In the genomic region with DNA sequence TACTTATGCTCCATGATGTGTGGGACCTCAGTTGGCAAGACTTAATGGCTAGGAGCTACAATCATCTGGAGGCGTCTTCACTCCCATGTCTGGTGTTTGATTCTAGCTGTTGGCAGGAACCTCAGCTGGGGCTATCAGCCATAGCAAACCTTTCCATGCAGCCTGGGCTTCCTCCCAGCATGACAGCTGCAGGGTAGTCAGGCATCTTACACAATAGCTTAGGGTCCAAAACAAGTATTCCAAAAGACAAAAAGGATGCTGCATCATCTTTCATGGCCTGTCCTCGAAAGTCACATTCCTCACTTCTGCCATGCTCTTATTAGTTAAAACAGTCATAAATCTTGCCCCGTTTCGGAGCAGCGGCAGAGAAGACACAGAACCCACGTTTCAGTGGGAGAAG, we compare ENCODE assay signal across 11 cellular contexts.
A peak's percentile ranks its signal among the peaks of the same experiment; 100 is the strongest.
DNase-seq lines count a peak whose midpoint lies in the region; ATAC-seq, FAIRE-seq and TF ChIP-seq lines count a peak whose summit lies in the region.
"Had no signal": no experiment of that assay in that cellular context is flagged by ENCODE, and none has a peak within 500 bp of the region (broad histone marks: within the 10 kb centered on the region; RNA-seq: fewer than 3 reads in every experiment).

No MANE protein-coding gene starts in this region.

- DNase-seq in activated naive CD4-positive, alpha-beta T cell treated with anti-CD3 and anti-CD28 coated beads, Interleukin-2, amount 10 ng/mL, durations not matched to agents 7 days and 5 days: no peak
- no peak for DNase-seq in activated naive CD4-positive, alpha-beta T cell treated with Interleukin-2 at 50 U/mL for 16 hours
- peak; percentile 24 for DNase-seq in iris pigment epithelial cell (ENCODE audit: low read depth)
- no peak for DNase-seq in transverse colon
- DNase-seq in WERI-Rb-1: no peak
- DNase-seq in urothelium cell line (ENCODE audit: low spot score): no peak
- DNase-seq: GOT3, NCI-H510A had no signal

- H3K4me3 ChIP-seq in transverse colon (no peak overlapping the region), WERI-Rb-1 (ENCODE audit: low read depth, low read length) (no peak overlapping the region)

- TF ChIP-seq POLR2A in transverse colon (IDR thresholded peaks at IDR 0.05): no peak

- H3K27me3 Mint-ChIP-seq in activated naive CD4-positive, alpha-beta T cell treated with anti-CD3 and anti-CD28 coated beads, Interleukin-2, amount 10 ng/mL, durations not matched to agents 7 days and 5 days: no peaks in the 10 kb centered on the region
- no peaks in the 10 kb centered on the region for H3K27me3 Mint-ChIP-seq in activated naive CD8-positive, alpha-beta T cell

- H3K36me3 ChIP-seq in transverse colon: no peaks in the 10 kb centered on the region
- no peaks in the 10 kb centered on the region for H3K36me3 ChIP-seq in WERI-Rb-1

- H3K27ac ChIP-seq in transverse colon (peak overlapping the region in 3 of 4 donors; percentile 42 to 58 (median 48)), WERI-Rb-1 (no peak overlapping the region)

- 50 to 57% methylated on average over 6 of the region's 6 CpGs for WGBS in transverse colon (ENCODE audit: low coverage in 1 of 2), 2 donors

- CTCF ChIA-PET in activated naive CD4-positive, alpha-beta T cell treated with anti-CD3 and anti-CD28 coated beads, Interleukin-2, amount 10 ng/mL, durations not matched to agents 7 days and 5 days (lab: Charles Lee): interaction anchor here (0.9 to 4.4 kb wide), 2 partner anchors 35 to 39 kb away, joined by 4 to 16 read pairs; no protein-coding TSS in a partner anchor

- peaks cover 8% of the 10 kb centered on the region for H3K9me3 Mint-ChIP-seq in activated naive CD4-positive, alpha-beta T cell treated with anti-CD3 and anti-CD28 coated beads, Interleukin-2, amount 10 ng/mL, durations not matched to agents 7 days and 5 days
- H3K9me3 Mint-ChIP-seq in activated naive CD8-positive, alpha-beta T cell (ENCODE audit: low read depth): peaks cover 14% of the 10 kb centered on the region

- intact Hi-C loops in transverse colon (cut with DNase I; ENCODE audit: low total_unique reads): no loop called here

- H3K9me3 ChIP-seq in transverse colon (no peaks in the 10 kb centered on the region), WERI-Rb-1 (ENCODE audit: severe bottlenecking) (no peaks in the 10 kb centered on the region)

- peak overlapping the region; percentile 67 for H3K27ac Mint-ChIP-seq in activated naive CD4-positive, alpha-beta T cell treated with anti-CD3 and anti-CD28 coated beads, Interleukin-2, amount 10 ng/mL, durations not matched to agents 7 days and 5 days
- peak overlapping the region; percentile 98 for H3K27ac Mint-ChIP-seq in activated naive CD8-positive, alpha-beta T cell

- H3K27me3 ChIP-seq in transverse colon (no peaks in the 10 kb centered on the region), WERI-Rb-1 (ENCODE audit: insufficient read depth, low read depth, severe bottlenecking) (no peaks in the 10 kb centered on the region)

- TF ChIP-seq CTCF in transverse colon (IDR thresholded peaks at IDR 0.05): no peak
- TF ChIP-seq CTCF in WERI-Rb-1 (IDR thresholded peaks at IDR 0.05; ENCODE audit: low read depth, low read length): no peak

- in situ Hi-C loops in transverse colon (cut with MboI; ENCODE audit: low pct_ligation_motif_present in 1 of 4, low pct_unique_long_range_greater_than_20kb in 1 of 4, low sequenced_read_pairs in 3 of 4): no loop called here

- no peak overlapping the region for H3K4me3 Mint-ChIP-seq in activated naive CD4-positive, alpha-beta T cell treated with anti-CD3 and anti-CD28 coated beads, Interleukin-2, amount 10 ng/mL, durations not matched to agents 7 days and 5 days
- H3K4me3 Mint-ChIP-seq in activated naive CD8-positive, alpha-beta T cell: peak overlapping the region; percentile 73

- no peak for FAIRE-seq in urothelium cell line (lab: Jason Lieb, UNC)
- FAIRE-seq: astrocyte had no signal

- TF ChIP-seq EP300 in transverse colon (IDR thresholded peaks at IDR 0.05; ENCODE audit: low read depth): no peak

- peaks cover 96% of the 10 kb centered on the region for H3K4me1 Mint-ChIP-seq in activated naive CD4-positive, alpha-beta T cell treated with anti-CD3 and anti-CD28 coated beads, Interleukin-2, amount 10 ng/mL, durations not matched to agents 7 days and 5 days
- peaks cover 91% of the 10 kb centered on the region for H3K4me1 Mint-ChIP-seq in activated naive CD8-positive, alpha-beta T cell (ENCODE audit: low read depth)

- peaks cover 59% of the 10 kb centered on the region for H3K36me3 Mint-ChIP-seq in activated naive CD4-positive, alpha-beta T cell treated with anti-CD3 and anti-CD28 coated beads, Interleukin-2, amount 10 ng/mL, durations not matched to agents 7 days and 5 days
- H3K36me3 Mint-ChIP-seq in activated naive CD8-positive, alpha-beta T cell: peaks cover 39% of the 10 kb centered on the region

- ATAC-seq in GM18502 (IDR thresholded peaks at IDR 0.05; ENCODE audit: poor library complexity, unreplicated experiment): no peak

- peaks cover 0 to 27% (median 8%) of the 10 kb centered on the region in 4 donors for H3K4me1 ChIP-seq in transverse colon
